ENCODE assay signal across 9 cellular contexts in genomic region chr6:7727951-7728854, GRCh38. TPM values are rescaled to one million over a fixed set of nuclear protein-coding genes. Genes with fewer than 3 reads are reported as not detected.
DNase-seq lines count a peak whose midpoint lies in the region; ATAC-seq and TF ChIP-seq lines count a peak whose summit lies in the region.
"Had no signal": no experiment of that assay in that cellular context is flagged by ENCODE, and none has a peak within 500 bp of the region (broad histone marks: within the 10 kb centered on the region; RNA-seq: fewer than 3 reads in every experiment).

No MANE protein-coding gene starts in this region.

- peak overlapping the region; percentile 48 for H2AFZ ChIP-seq in ACC112 (ENCODE audit: low read length, unreplicated experiment)

- in situ Hi-C loops in GM13976 (cut with MboI; ENCODE audit: low sequenced_read_pairs, unreplicated experiment) = loop anchor here (10.0 kb wide), 1 partner anchor 257 kb away; no protein-coding TSS in a partner anchor

- H3K4me3 ChIP-seq in ACC112 (ENCODE audit: low read depth, low read length) (peak overlapping the region; percentile 66), mesodermal cell (ENCODE audit: extremely low read depth, insufficient read depth, low read length, poor library complexity, severe bottlenecking) (peak overlapping the region; percentile 50), upper lobe of right lung (peak overlapping the region; percentile 67)
- H3K4me3 ChIP-seq: body of pancreas had no signal

- 2 to 3% methylated on average over 33 to 36 of the region's 45 CpGs for WGBS in mesodermal cell (ENCODE audit: insufficient coverage in 2 of 2), 2 experiments

- H3K9me3 ChIP-seq in mesodermal cell (ENCODE audit: control insufficient read depth, low read length) (no peaks in the 10 kb centered on the region), upper lobe of right lung (no peaks in the 10 kb centered on the region)
- H3K9me3 ChIP-seq: body of pancreas had no signal

- H3K79me2 ChIP-seq in ACC112 (ENCODE audit: control insufficient read depth, insufficient read depth, low read length, unreplicated experiment) = no peaks in the 10 kb centered on the region

- H3K9me3 Mint-ChIP-seq in effector memory CD8-positive, alpha-beta T cell = no peaks in the 10 kb centered on the region

- peak overlapping the region; percentile 20 to 70 for H3K4me3 Mint-ChIP-seq in effector memory CD8-positive, alpha-beta T cell

- TF ChIP-seq CTCF in GM13976 (IDR thresholded peaks at IDR 0.05; ENCODE audit: borderline replicate concordance, control extremely low read depth, extremely low read depth, insufficient read depth, missing control alignments) (no peak), upper lobe of right lung (IDR thresholded peaks at IDR 0.05) (no peak)

- peaks cover 3 to 14% of the 10 kb centered on the region in 2 donors for H3K4me1 Mint-ChIP-seq in effector memory CD8-positive, alpha-beta T cell (ENCODE audit: low read depth in 2 of 2)

- no peaks in the 10 kb centered on the region for H3K36me3 Mint-ChIP-seq in effector memory CD8-positive, alpha-beta T cell (ENCODE audit: insufficient read depth)

- peak; percentile 13 for ATAC-seq in effector memory CD8-positive, alpha-beta T cell (replicated peaks)
- no peak for ATAC-seq in upper lobe of right lung
- ATAC-seq: body of pancreas had no signal

- intact Hi-C loops in upper lobe of right lung (cut with DNase I) = no loop called here

- H3K4me1 ChIP-seq in ACC112 (ENCODE audit: control insufficient read depth, insufficient read depth, low read length, unreplicated experiment) (peaks cover 37% of the 10 kb centered on the region), mesodermal cell (ENCODE audit: control insufficient read depth, insufficient read depth, low read length, poor library complexity, severe bottlenecking) (peaks cover 19% of the 10 kb centered on the region), upper lobe of right lung (peaks cover 22% of the 10 kb centered on the region)

- peaks cover 68 to 77% of the 10 kb centered on the region in 2 donors for H3K27me3 Mint-ChIP-seq in effector memory CD8-positive, alpha-beta T cell

- H3K27ac ChIP-seq in ACC112 (ENCODE audit: low read depth, low read length) (no peak overlapping the region), mesodermal cell (ENCODE audit: low read depth, low read length, severe bottlenecking) (no peak overlapping the region), upper lobe of right lung (no peak overlapping the region)
- H3K27ac ChIP-seq: body of pancreas had no signal

- H3K27me3 ChIP-seq in ACC112 (ENCODE audit: insufficient read depth, low read length) = peaks cover 23% of the 10 kb centered on the region
- H3K27me3 ChIP-seq in upper lobe of right lung = peaks cover 40% of the 10 kb centered on the region

- no peak overlapping the region for H3K27ac Mint-ChIP-seq in effector memory CD8-positive, alpha-beta T cell

- DNase-seq in GM13976 (ENCODE audit: low spot score) (peak; percentile 59), RPMI8226 (peak; percentile 63), upper lobe of right lung (peak; percentile 69), amniotic stem cell (lab: John Stamatoyannopoulos, UW) (no peak)
- DNase-seq in effector memory CD8-positive, alpha-beta T cell = no peak
- no peak for DNase-seq in effector CD8-positive, alpha-beta T cell (lab: John Stamatoyannopoulos, UW)

- no peaks in the 10 kb centered on the region for H3K36me3 ChIP-seq in ACC112 (ENCODE audit: insufficient read depth, low read length)
- H3K36me3 ChIP-seq in mesodermal cell (ENCODE audit: control insufficient read depth, insufficient read depth, low read length) = peaks cover 11% of the 10 kb centered on the region
- H3K36me3 ChIP-seq in upper lobe of right lung = no peaks in the 10 kb centered on the region

RNA-seq across cellular contexts. Expression of gene BMP6, which starts 2.3 kb away (rescaled TPM):
- 17.9 TPM for polyA plus RNA-seq in mesodermal cell (2013, experiment 1 of 2)
- polyA plus RNA-seq in mesodermal cell (2013, experiment 2 of 2) = 16.8 TPM
- 6.6 TPM for total RNA-seq in upper lobe of right lung

Comparison
In these comparisons a context has a peak if more than half of its experiments do, and no peak if none do; other contexts are left out.
1. DNase-seq: peak in GM13976 (single experiment), RPMI8226 (single experiment) and upper lobe of right lung (single experiment); none in effector memory CD8-positive, alpha-beta T cell (0 of 3), effector CD8-positive, alpha-beta T cell (single experiment) and amniotic stem cell (single experiment).
2. Peak in every context shown above with its lines, with median percentiles within 50 percentile points of each other: H3K4me3 ChIP-seq.